ENCODE assay signal across 1 cellular context in genomic region chr11:24267015-24267414, GRCh38.
TF ChIP-seq lines count a peak whose summit lies in the region.

No MANE protein-coding gene starts in this region.

TF ChIP-seq in H1, 55 proteins besides CTCF, POLR2A, EP300 and RAD21 (continued from another document):
- TF ChIP-seq JUND (IDR thresholded peaks at IDR 0.05; ENCODE audit: low read length) (no peak), CHD2 (IDR thresholded peaks at IDR 0.05; ENCODE audit: low read length) (no peak), SAP30 (IDR thresholded peaks at IDR 0.05; ENCODE audit: insufficient read depth, insufficient replicate concordance, low read length) (no peak), ASH2L (IDR thresholded peaks at IDR 0.05; ENCODE audit: low read length) (no peak), KDM4A (IDR thresholded peaks at IDR 0.05; ENCODE audit: low read depth, low read length, severe bottlenecking) (no peak), CHD7 (IDR thresholded peaks at IDR 0.05; ENCODE audit: insufficient replicate concordance, low read length) (no peak), RFX5 (IDR thresholded peaks at IDR 0.05; ENCODE audit: borderline replicate concordance, low read depth, low read length) (no peak), GABPA (IDR thresholded peaks at IDR 0.05; ENCODE audit: borderline replicate concordance, insufficient read depth, low read length) (no peak), POLR2AphosphoS5 (IDR thresholded peaks at IDR 0.05; ENCODE audit: low read depth, low read length) (no peak), CREB1 (IDR thresholded peaks at IDR 0.05) (no peak)
TF ChIP-seq in H1: peak in this region for 0.
